In genomic region chr1:240194120-240194519, GRCh38 we compare ENCODE assay signal across 18 cellular contexts.
DNase-seq lines count a peak whose midpoint lies in the region; ATAC-seq and TF ChIP-seq lines count a peak whose summit lies in the region.
"Had no signal": no experiment of that assay in that cellular context is flagged by ENCODE, and none has a peak within 500 bp of the region (broad histone marks: within the 10 kb centered on the region; RNA-seq: fewer than 3 reads in every experiment).

No MANE protein-coding gene starts in this region.

- intact Hi-C loops in MCF 10A (cut with micrococcal nuclease), result loop anchor here (5.0 kb wide), 1 partner anchor 193 kb away; no protein-coding TSS in a partner anchor
- intact Hi-C loops in breast epithelium (cut with DNase I; ENCODE audit: low total_unique reads), result no loop called here
- intact Hi-C loops in left ventricle myocardium inferior (cut with micrococcal nuclease), result no loop called here
- intact Hi-C loops in psoas muscle (cut with DNase I), result no loop called here

- H3K27me3 ChIP-seq in breast epithelium (no peaks in the 10 kb centered on the region), left ventricle myocardium inferior (ENCODE audit: low read depth) (peaks cover 42% of the 10 kb centered on the region), psoas muscle (ENCODE audit: insufficient read depth in 3 of 3, low read length in 2 of 3) (no peaks in the 10 kb centered on the region)

- DNase-seq in MCF 10A (ENCODE audit: unreplicated experiment) (peak; percentile 24), breast epithelium (ENCODE audit: low spot score in 2 of 2) (no peak), cerebellar cortex (ENCODE audit: low spot score) (peak; percentile 66), medulla oblongata (ENCODE audit: extremely low spot score) (peak; percentile 22), left ventricle myocardium inferior (no peak), psoas muscle (no peak), SK-N-DZ (ENCODE audit: low spot score) (no peak), amniotic stem cell (lab: John Stamatoyannopoulos, UW) (no peak)
- DNase-seq: 8988T, anterior cingulate cortex, Kasumi-1, left cardiac atrium, NCI-H1436 treated with DMSO at 0.1 percent for 48 hours, small intestine, T-helper 17 cell, trophoblast cell had no signal

- H3K27ac Mint-ChIP-seq in MCF 10A (ENCODE audit: low read depth, unreplicated experiment), result peak overlapping the region; percentile 1
- H3K27ac Mint-ChIP-seq: dendritic cell treated with granulocyte-macrophage colony-stimulating factor and Interleukin-4, amounts not matched to agents 40 ng/mL and 50 ng/mL, for 4 days; T-helper 17 cell; WTC11 had no signal

- peaks cover 9% of the 10 kb centered on the region for H3K27me3 Mint-ChIP-seq in MCF 10A (ENCODE audit: insufficient read depth, unreplicated experiment)

- H3K4me1 Mint-ChIP-seq in MCF 10A (ENCODE audit: insufficient read depth, unreplicated experiment), result peaks cover 14% of the 10 kb centered on the region

- H3K9me3 Mint-ChIP-seq in MCF 10A (ENCODE audit: unreplicated experiment), result no peaks in the 10 kb centered on the region
- H3K9me3 Mint-ChIP-seq: dendritic cell treated with granulocyte-macrophage colony-stimulating factor and Interleukin-4, amounts not matched to agents 40 ng/mL and 50 ng/mL, for 4 days; WTC11 had no signal

- H3K36me3 Mint-ChIP-seq in MCF 10A (ENCODE audit: insufficient read depth, unreplicated experiment), result no peaks in the 10 kb centered on the region
- H3K36me3 Mint-ChIP-seq: WTC11 had no signal

- H3K9me3 ChIP-seq in breast epithelium, result no peaks in the 10 kb centered on the region
- no peaks in the 10 kb centered on the region for H3K9me3 ChIP-seq in left ventricle myocardium inferior (replicated peaks)
- no peaks in the 10 kb centered on the region for H3K9me3 ChIP-seq in psoas muscle

- CTCF ChIA-PET in MCF 10A (lab: Yijun Ruan, JAX), result interaction anchor here (0.6 to 9.0 kb wide), 5 partner anchors 399 to 1278 kb away, joined by 3 to 80 read pairs (median 18); no protein-coding TSS in a partner anchor

- H3K36me3 ChIP-seq in breast epithelium, result no peaks in the 10 kb centered on the region
- H3K36me3 ChIP-seq in left ventricle myocardium inferior, result no peaks in the 10 kb centered on the region
- no peaks in the 10 kb centered on the region for H3K36me3 ChIP-seq in psoas muscle (ENCODE audit: insufficient read depth in 1 of 2, low read depth in 1 of 2)

- ATAC-seq in psoas muscle, result no peak
- ATAC-seq: T-helper 17 cell, WTC11 had no signal

- no peak overlapping the region for H3K4me3 Mint-ChIP-seq in MCF 10A (ENCODE audit: unreplicated experiment)
- H3K4me3 Mint-ChIP-seq: dendritic cell treated with granulocyte-macrophage colony-stimulating factor and Interleukin-4, amounts not matched to agents 40 ng/mL and 50 ng/mL, for 4 days; T-helper 17 cell; WTC11 had no signal

- POLR2A ChIA-PET in MCF 10A (lab: Yijun Ruan, JAX), result no interaction called here

- TF ChIP-seq POLR2A in breast epithelium (IDR thresholded peaks at IDR 0.05), result no peak

- no peak overlapping the region for H3K4me3 ChIP-seq in breast epithelium
- H3K4me3 ChIP-seq in left ventricle myocardium inferior, result no peak overlapping the region
- no peak overlapping the region for H3K4me3 ChIP-seq in psoas muscle

- no peaks in the 10 kb centered on the region for H3K4me1 ChIP-seq in breast epithelium
- H3K4me1 ChIP-seq in left ventricle myocardium inferior, result no peaks in the 10 kb centered on the region
- H3K4me1 ChIP-seq in psoas muscle, result no peaks in the 10 kb centered on the region

- no TSS peak for BruUV-seq in MCF 10A (replicated peaks; lab: Mats Ljungman, UMichigan)

- H3K27ac ChIP-seq in breast epithelium (no peak overlapping the region), left ventricle myocardium inferior (replicated peaks) (no peak overlapping the region), psoas muscle (no peak overlapping the region)

- WGBS in psoas muscle, 3 donors, result 81 to 90% (median 88%) methylated on average over 2 of the region's 2 CpGs

- TF ChIP-seq CTCF in MCF 10A (IDR thresholded peaks at IDR 0.05; ENCODE audit: unreplicated experiment), result no peak
- no peak for TF ChIP-seq CTCF in breast epithelium (IDR thresholded peaks at IDR 0.05)
- no peak for TF ChIP-seq CTCF in left ventricle myocardium inferior (IDR thresholded peaks at IDR 0.05; ENCODE audit: borderline replicate concordance)
- TF ChIP-seq CTCF in psoas muscle (IDR thresholded peaks at IDR 0.05), result no peak

Comparison
In these comparisons a context has a peak if more than half of its experiments do, and no peak if none do; other contexts are left out.
1. DNase-seq: peak in MCF 10A (single experiment), cerebellar cortex (single experiment) and medulla oblongata (single experiment); none in breast epithelium (0 of 2), left ventricle myocardium inferior (single experiment), psoas muscle (0 of 2), SK-N-DZ (single experiment) and amniotic stem cell (single experiment).